In genomic region chrX:50469206-50469605, GRCh38 we compare ENCODE assay signal across 22 cellular contexts. TPM values are rescaled to one million over a fixed set of nuclear protein-coding genes. Genes with fewer than 3 reads are reported as not detected.
DNase-seq lines count a peak whose midpoint lies in the region; ATAC-seq, FAIRE-seq and TF ChIP-seq lines count a peak whose summit lies in the region.
"Had no signal": no experiment of that assay in that cellular context is flagged by ENCODE, and none has a peak within 500 bp of the region (broad histone marks: within the 10 kb centered on the region; RNA-seq: fewer than 3 reads in every experiment).

No MANE protein-coding gene starts in this region.

- peak; percentile 37 for DNase-seq in ELF-1 (ENCODE audit: low read depth, low spot score)
- no peak for DNase-seq in endothelial cell of umbilical vein (ENCODE audit: low read depth, low spot score)
- no peak for DNase-seq in posterior vena cava (ENCODE audit: low spot score)
- no peak for DNase-seq in globus pallidus (ENCODE audit: low spot score)
- DNase-seq: activated CD4-positive, alpha-beta T cell treated with anti-CD3 and anti-CD28 coated beads, Interleukin-2, amount 50 U/mL, for 1 hour; activated naive CD8-positive, alpha-beta T cell treated with anti-CD3 and anti-CD28 coated beads, Interleukin-2, amount 50 U/mL, for 24 hours; brain microvascular endothelial cell; EL; foreskin melanocyte; left ventricle myocardium superior; NCI-H1436; NCI-H2171 treated with DMSO at 0.1 percent for 48 hours; NCI-H774; SIG-M5; stimulated activated CD4-positive, alpha-beta T cell treated with anti-CD3 and anti-CD28 coated beads, Interleukin-12 subunit alpha, Interleukin-12 subunit beta, amount 100 ng/mL, for 4 hours had no signal

- ATAC-seq in GM21390 (IDR thresholded peaks at IDR 0.05; ENCODE audit: unreplicated experiment) (no peak), GM19452 (IDR thresholded peaks at IDR 0.05; ENCODE audit: unreplicated experiment) (no peak)
- ATAC-seq: activated naive CD8-positive, alpha-beta T cell treated with anti-CD3 and anti-CD28 coated beads, Interleukin-2, amount 50 U/mL, for 24 hours; left ventricle myocardium superior had no signal

- no peak overlapping the region for H3K27ac ChIP-seq in HUES48 (ENCODE audit: low read depth, low read length)
- no peak overlapping the region for H3K27ac ChIP-seq in endothelial cell of umbilical vein (ENCODE audit: insufficient read depth, low read depth, low read length)
- H3K27ac ChIP-seq: brain microvascular endothelial cell had no signal

- CTCF ChIA-PET in endothelial cell of umbilical vein (lab: Charles Lee): no interaction called here

- dilution Hi-C loops in endothelial cell of umbilical vein (cut with MboI; ENCODE audit: extremely low pct_ligation_motif_present, low sequenced_read_pairs): no loop called here

- H3K9me1 ChIP-seq in endothelial cell of umbilical vein (replicated peaks; ENCODE audit: control insufficient read depth, extremely low read depth, insufficient read depth, low read length): no peaks in the 10 kb centered on the region

- H3K4me3 ChIP-seq in HUES48 (ENCODE audit: low read depth, low read length) (peak overlapping the region; percentile 77), endothelial cell of umbilical vein (replicated peaks in 1 of 3; ENCODE audit: insufficient read depth in 1 of 3, low read depth in 1 of 3, low read length in 3 of 3) (no peak overlapping the region)

- H2AFZ ChIP-seq in endothelial cell of umbilical vein (ENCODE audit: low read depth, low read length): no peak overlapping the region

- no peaks in the 10 kb centered on the region for H3K9me3 ChIP-seq in HUES48 (ENCODE audit: control insufficient read depth, insufficient read depth, low read length)
- H3K9me3 ChIP-seq in endothelial cell of umbilical vein (replicated peaks; ENCODE audit: control insufficient read depth, insufficient read depth, low read length): no peaks in the 10 kb centered on the region

- H3K4me1 Mint-ChIP-seq in nephron: peaks cover 11% of the 10 kb centered on the region

- no peak for FAIRE-seq in endothelial cell of umbilical vein (lab: Jason Lieb, UNC)
- FAIRE-seq: HepG2 had no signal

- H3K9ac ChIP-seq in HUES48 (ENCODE audit: low read depth, low read length): no peak overlapping the region
- H3K9ac ChIP-seq in endothelial cell of umbilical vein (replicated peaks; ENCODE audit: extremely low read depth, insufficient read depth, low read length): no peak overlapping the region

- no peak for TF ChIP-seq POLR2A in endothelial cell of umbilical vein (IDR thresholded peaks at IDR 0.05; ENCODE audit: low read depth, low read length)

- H3K4me2 ChIP-seq in endothelial cell of umbilical vein (ENCODE audit: insufficient read depth, low read length): no peak overlapping the region

- H3K27me3 Mint-ChIP-seq in nephron (ENCODE audit: low read depth): peaks cover 96% of the 10 kb centered on the region

- no peaks in the 10 kb centered on the region for H3K36me3 ChIP-seq in HUES48 (ENCODE audit: control insufficient read depth, insufficient read depth, low read length)
- no peaks in the 10 kb centered on the region for H3K36me3 ChIP-seq in endothelial cell of umbilical vein (ENCODE audit: control insufficient read depth in 2 of 2, extremely low read depth in 1 of 2, insufficient read depth in 2 of 2, low read length in 2 of 2)
- H3K36me3 ChIP-seq: brain microvascular endothelial cell had no signal

- TF ChIP-seq CTCF in endothelial cell of umbilical vein (IDR thresholded peaks at IDR 0.05; ENCODE audit: extremely low read depth in 1 of 2, insufficient read depth in 1 of 2, low read depth in 1 of 2, low read length in 2 of 2) (no peak), nephron (IDR thresholded peaks at IDR 0.05; ENCODE audit: unreplicated experiment in 3 of 3) (no peak)

- intact Hi-C loops in endothelial cell of umbilical vein (cut with micrococcal nuclease) (no loop called here), posterior vena cava (cut with DNase I) (no loop called here)

- H3K36me3 Mint-ChIP-seq in nephron (ENCODE audit: low read depth): no peaks in the 10 kb centered on the region

- no peaks in the 10 kb centered on the region for H4K20me1 ChIP-seq in endothelial cell of umbilical vein (replicated peaks; ENCODE audit: control insufficient read depth, extremely low read depth, insufficient read depth, low read length)

- no peaks in the 10 kb centered on the region for H3K79me2 ChIP-seq in endothelial cell of umbilical vein (ENCODE audit: control insufficient read depth, insufficient read depth, low read length)

- H3K4me3 Mint-ChIP-seq in nephron: peak overlapping the region in 2 of 3 experiments; percentile 63 to 75
- H3K4me3 Mint-ChIP-seq: activated naive CD8-positive, alpha-beta T cell treated with anti-CD3 and anti-CD28 coated beads, Interleukin-2, amount 50 U/mL, for 24 hours had no signal

- peaks cover 7% of the 10 kb centered on the region for H3K9me3 Mint-ChIP-seq in nephron
- H3K9me3 Mint-ChIP-seq: activated naive CD8-positive, alpha-beta T cell treated with anti-CD3 and anti-CD28 coated beads, Interleukin-2, amount 50 U/mL, for 24 hours had no signal

- POLR2A ChIA-PET in endothelial cell of umbilical vein (lab: Charles Lee): no interaction called here

- no peak overlapping the region for H3K27ac Mint-ChIP-seq in nephron
- H3K27ac Mint-ChIP-seq: activated naive CD8-positive, alpha-beta T cell treated with anti-CD3 and anti-CD28 coated beads, Interleukin-2, amount 50 U/mL, for 24 hours had no signal

- peaks cover 54% of the 10 kb centered on the region for H3K4me1 ChIP-seq in HUES48 (ENCODE audit: control insufficient read depth, insufficient read depth, low read length)
- no peaks in the 10 kb centered on the region for H3K4me1 ChIP-seq in endothelial cell of umbilical vein (ENCODE audit: control insufficient read depth, extremely low read depth, insufficient read depth, low read length)

- no TSS peak for BruUV-seq in endothelial cell of umbilical vein (replicated peaks; lab: Mats Ljungman, UMichigan)

- H3K27me3 ChIP-seq in HUES48 (ENCODE audit: control insufficient read depth, insufficient read depth, low read length) (peaks cover 75% of the 10 kb centered on the region), endothelial cell of umbilical vein (ENCODE audit: control insufficient read depth in 2 of 2, insufficient read depth in 2 of 2, low read length in 2 of 2) (peaks cover 42 to 54% of the 10 kb centered on the region in 2 experiments)

TF ChIP-seq in endothelial cell of umbilical vein, 7 proteins besides CTCF, POLR2A, EP300 and RAD21:
- TF ChIP-seq JUN (IDR thresholded peaks at IDR 0.05; ENCODE audit: borderline replicate concordance, insufficient read depth, insufficient read length, low read depth): no peak
- TF ChIP-seq EZH2 (IDR thresholded peaks at IDR 0.05; ENCODE audit: borderline replicate concordance, low read depth, low read length, severe bottlenecking): peak; percentile 40
- TF ChIP-seq, protein P1, sequence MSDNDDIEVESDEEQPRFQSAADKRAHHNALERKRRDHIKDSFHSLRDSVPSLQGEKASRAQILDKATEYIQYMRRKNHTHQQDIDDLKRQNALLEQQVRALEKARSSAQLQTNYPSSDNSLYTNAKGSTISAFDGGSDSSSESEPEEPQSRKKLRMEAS (IDR thresholded peaks at IDR 0.05; ENCODE audit: insufficient read depth, insufficient read length): no peak
- TF ChIP-seq GATA2 (IDR thresholded peaks at IDR 0.05; ENCODE audit: insufficient read depth, insufficient read length, low read depth, low read length): no peak

RNA-seq across cellular contexts. Expression of gene DGKK, which starts 1.4 kb away (rescaled TPM):
- total RNA-seq in endothelial cell of umbilical vein: not detected in 2 replicates
- not detected in 2 replicates for polyA plus RNA-seq in endothelial cell of umbilical vein
- polyA plus RNA-seq in endothelial cell of umbilical vein (2011; cell fraction: cytosol; rRNA removed): not detected in 2 replicates
- polyA plus RNA-seq in endothelial cell of umbilical vein (2011; cell fraction: nucleus; rRNA removed): not detected in 2 replicates
- polyA plus RNA-seq in endothelial cell of umbilical vein (2012): not detected in 2 replicates
- polyA minus RNA-seq in endothelial cell of umbilical vein: not detected in 2 replicates
- not detected for polyA minus RNA-seq in endothelial cell of umbilical vein (2011; cell fraction: cytosol; rRNA and poly(A)+ RNA removed)
- not detected in 2 replicates for polyA minus RNA-seq in endothelial cell of umbilical vein (2011; cell fraction: nucleus; rRNA and poly(A)+ RNA removed)
- not detected for total RNA-seq in posterior vena cava
- total RNA-seq: epithelial cell of proximal tubule; left ventricle myocardium superior; T-helper 1 cell treated with Interleukin-12 subunit alpha and Interleukin-12 subunit beta and Interleukin-4 antibody, amounts not matched to agents 30 ng/mL and 1 ng/mL, for 36 hours had no signal
